ENCODE assay signal across 17 cellular contexts in the genomic region with DNA sequence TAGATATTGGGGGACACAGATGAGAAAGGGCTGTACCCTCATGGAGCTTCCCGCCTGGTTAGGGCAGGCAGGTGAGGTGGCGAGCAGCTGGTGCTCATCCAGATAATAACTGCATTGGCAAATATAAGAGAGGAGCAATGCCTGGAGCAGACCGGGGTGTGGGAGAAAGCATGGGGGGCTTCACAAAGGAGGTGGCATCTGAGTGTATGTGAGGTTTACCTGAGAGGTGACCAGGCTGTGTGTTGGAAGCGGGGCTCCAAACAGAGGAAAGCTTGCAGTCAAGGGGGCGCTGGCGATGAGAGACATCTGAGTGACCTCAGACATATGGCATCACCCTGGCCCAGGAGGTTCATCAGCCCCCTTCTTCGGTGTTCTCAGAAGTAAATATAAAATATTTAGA.
A peak's percentile ranks its signal among the peaks of the same experiment; 100 is the strongest.
DNase-seq lines count a peak whose midpoint lies in the region; ATAC-seq and TF ChIP-seq lines count a peak whose summit lies in the region.
"Had no signal": no experiment of that assay in that cellular context is flagged by ENCODE, and none has a peak within 500 bp of the region (broad histone marks: within the 10 kb centered on the region; RNA-seq: fewer than 3 reads in every experiment).

No MANE protein-coding gene starts in this region.

- peaks cover 51% of the 10 kb centered on the region for H3K27me3 Mint-ChIP-seq in T-helper 17 cell

- TF ChIP-seq EP300 in suprapubic skin (IDR thresholded peaks at IDR 0.05), result no peak

- no peak overlapping the region for H3K4me3 Mint-ChIP-seq in T-helper 17 cell
- H3K4me3 Mint-ChIP-seq: CD14-positive monocyte; CD4-positive, alpha-beta memory T cell; HFFc6 had no signal

- H3K9me3 ChIP-seq in RWPE2 (ENCODE audit: severe bottlenecking), result no peaks in the 10 kb centered on the region
- no peaks in the 10 kb centered on the region for H3K9me3 ChIP-seq in suprapubic skin
- H3K9me3 ChIP-seq in T-helper 17 cell (ENCODE audit: control insufficient read depth, low read length, poor library complexity, severe bottlenecking), result no peaks in the 10 kb centered on the region
- H3K9me3 ChIP-seq: BE2C had no signal

- TF ChIP-seq POLR2A in suprapubic skin (IDR thresholded peaks at IDR 0.05), result no peak

- H3K4me3 ChIP-seq in H7 (ENCODE audit: insufficient read depth, low read depth, low read length) (no peak overlapping the region), RWPE2 (ENCODE audit: severe bottlenecking) (no peak overlapping the region), suprapubic skin (no peak overlapping the region)
- H3K4me3 ChIP-seq: GM12878 had no signal

- H3K4me1 ChIP-seq in RWPE2 (ENCODE audit: insufficient read depth, poor library complexity, severe bottlenecking) (peaks cover 3% of the 10 kb centered on the region), suprapubic skin (no peaks in the 10 kb centered on the region)
- H3K4me1 ChIP-seq: BE2C had no signal

- ATAC-seq in RWPE2 (ENCODE audit: low read depth) (no peak), GM21717 (IDR thresholded peaks at IDR 0.05; ENCODE audit: unreplicated experiment) (no peak), T-helper 17 cell (no peak)
- ATAC-seq: GM12878, HCT116 had no signal

- H3K36me3 Mint-ChIP-seq in T-helper 17 cell (ENCODE audit: low read depth), result no peaks in the 10 kb centered on the region
- H3K36me3 Mint-ChIP-seq: CD14-positive monocyte; CD4-positive, alpha-beta memory T cell had no signal

- 84% methylated on average over 7 of the region's 7 CpGs for WGBS in suprapubic skin

- H3K27me3 ChIP-seq in H7 (ENCODE audit: control insufficient read depth, insufficient read depth, low read length) (no peaks in the 10 kb centered on the region), RWPE2 (ENCODE audit: insufficient read depth, poor library complexity, severe bottlenecking) (no peaks in the 10 kb centered on the region), suprapubic skin (peaks cover 12% of the 10 kb centered on the region)
- H3K27me3 ChIP-seq: BE2C had no signal

- H3K4me1 Mint-ChIP-seq in T-helper 17 cell, result no peaks in the 10 kb centered on the region
- H3K4me1 Mint-ChIP-seq: CD14-positive monocyte; CD4-positive, alpha-beta memory T cell had no signal

- peak; percentile 6 for DNase-seq in H7
- DNase-seq in RWPE2 (ENCODE audit: low spot score), result peak; percentile 77
- peak; percentile 20 for DNase-seq in islet precursor cell
- DNase-seq in suprapubic skin (ENCODE audit: low spot score in 2 of 2), result peak; percentile 43 to 49
- DNase-seq in T-helper 17 cell, result no peak
- no peak for DNase-seq in NCI-H1092 treated with DMSO at 0.1 percent for 48 hours (lab: John Stamatoyannopoulos, UW)
- DNase-seq: ACHN; CD4-positive, alpha-beta memory T cell; DND-41; EL; HFFc6; KG1 had no signal

- no peak overlapping the region for H3K27ac ChIP-seq in RWPE2 (ENCODE audit: poor library complexity, severe bottlenecking)
- H3K27ac ChIP-seq in suprapubic skin, result no peak overlapping the region

- H3K27ac Mint-ChIP-seq in T-helper 17 cell, result no peak overlapping the region
- H3K27ac Mint-ChIP-seq: CD14-positive monocyte; CD4-positive, alpha-beta memory T cell; HFFc6 had no signal

- no peak for TF ChIP-seq CTCF in RWPE2 (IDR thresholded peaks at IDR 0.05; ENCODE audit: poor library complexity, severe bottlenecking)
- TF ChIP-seq CTCF in suprapubic skin (IDR thresholded peaks at IDR 0.05), result no peak

- H3K36me3 ChIP-seq in H7 (replicated peaks; ENCODE audit: control insufficient read depth, insufficient read depth, low read length) (no peaks in the 10 kb centered on the region), RWPE2 (ENCODE audit: low read depth) (no peaks in the 10 kb centered on the region), suprapubic skin (no peaks in the 10 kb centered on the region)
- H3K36me3 ChIP-seq: BE2C had no signal

Comparison
In these comparisons a context has a peak if more than half of its experiments do, and no peak if none do; other contexts are left out.
1. DNase-seq: peak in H7 (single experiment), RWPE2 (single experiment), islet precursor cell (single experiment) and suprapubic skin (2 of 2); none in T-helper 17 cell (0 of 3) and NCI-H1092 treated with DMSO at 0.1 percent for 48 hours (single experiment).